In genomic region chr10:96895662-96896424, GRCh38 we compare ENCODE assay signal across 24 cellular contexts.
DNase-seq lines count a peak whose midpoint lies in the region; ATAC-seq, FAIRE-seq and TF ChIP-seq lines count a peak whose summit lies in the region.
"Had no signal": no experiment of that assay in that cellular context is flagged by ENCODE, and none has a peak within 500 bp of the region (broad histone marks: within the 10 kb centered on the region; RNA-seq: fewer than 3 reads in every experiment).

No MANE protein-coding gene starts in this region.

- H3K9me3 Mint-ChIP-seq in activated naive CD8-positive, alpha-beta T cell treated with anti-CD3 and anti-CD28 coated beads, Interleukin-2, amount 50 U/mL, for 24 hours, result peaks cover 15% of the 10 kb centered on the region
- H3K9me3 Mint-ChIP-seq in activated naive CD8-positive, alpha-beta T cell treated with anti-CD3 and anti-CD28 coated beads for 36 hours, result peaks cover 19% of the 10 kb centered on the region
- peaks cover 12% of the 10 kb centered on the region for H3K9me3 Mint-ChIP-seq in WTC11
- H3K9me3 Mint-ChIP-seq in activated T-cell treated with anti-CD3 and anti-CD28 coated beads, Interleukin-2, amount 50 U/mL, for 24 hours, result peaks cover 16% of the 10 kb centered on the region
- H3K9me3 Mint-ChIP-seq: HFFc6 had no signal

- H3K4me3 Mint-ChIP-seq in activated naive CD8-positive, alpha-beta T cell treated with anti-CD3 and anti-CD28 coated beads, Interleukin-2, amount 50 U/mL, for 24 hours, result no peak overlapping the region
- no peak overlapping the region for H3K4me3 Mint-ChIP-seq in activated naive CD8-positive, alpha-beta T cell treated with anti-CD3 and anti-CD28 coated beads for 36 hours
- H3K4me3 Mint-ChIP-seq in WTC11, result no peak overlapping the region
- no peak overlapping the region for H3K4me3 Mint-ChIP-seq in activated T-cell treated with anti-CD3 and anti-CD28 coated beads, Interleukin-2, amount 50 U/mL, for 24 hours
- H3K4me3 Mint-ChIP-seq: CD4-positive, alpha-beta T cell; H9 had no signal

- ATAC-seq in activated naive CD8-positive, alpha-beta T cell treated with anti-CD3 and anti-CD28 coated beads, Interleukin-2, amount 50 U/mL, for 24 hours, result peak; percentile 60
- ATAC-seq in WTC11, result no peak

- H3K36me3 Mint-ChIP-seq in activated naive CD8-positive, alpha-beta T cell treated with anti-CD3 and anti-CD28 coated beads, Interleukin-2, amount 50 U/mL, for 24 hours (ENCODE audit: low read depth), result peaks cover 23% of the 10 kb centered on the region
- H3K36me3 Mint-ChIP-seq in activated naive CD8-positive, alpha-beta T cell treated with anti-CD3 and anti-CD28 coated beads for 36 hours, result peaks cover 48% of the 10 kb centered on the region
- peaks cover 14% of the 10 kb centered on the region for H3K36me3 Mint-ChIP-seq in WTC11
- peaks cover 36% of the 10 kb centered on the region for H3K36me3 Mint-ChIP-seq in activated T-cell treated with anti-CD3 and anti-CD28 coated beads, Interleukin-2, amount 50 U/mL, for 24 hours (ENCODE audit: low read depth)

- FAIRE-seq in GM12891 (lab: Jason Lieb, UNC) (peak; percentile 9), urothelium cell line (lab: Jason Lieb, UNC) (peak; percentile 17)
- FAIRE-seq: A204.1 had no signal

- no peak for DNase-seq in activated naive CD8-positive, alpha-beta T cell treated with anti-CD3 and anti-CD28 coated beads, Interleukin-2, amount 50 U/mL, for 24 hours
- DNase-seq in activated naive CD8-positive, alpha-beta T cell treated with anti-CD3 and anti-CD28 coated beads for 36 hours, result no peak
- DNase-seq in GM12891 (ENCODE audit: insufficient read length, low spot score) (no peak), WTC11 (ENCODE audit: low spot score) (no peak), urothelium cell line (ENCODE audit: low spot score) (no peak), pons (ENCODE audit: low spot score) (no peak)
- DNase-seq in activated T-cell treated with anti-CD3 and anti-CD28 coated beads, Interleukin-2, amount 50 U/mL, for 24 hours, result no peak
- DNase-seq: CD4-positive, alpha-beta T cell; DMS 273 treated with DMSO at 0.1 percent for 48 hours; DMS79 treated with DMSO at 0.1 percent for 48 hours; GF-D8; H9; HFFc6; IMR-90; KG1; MG63; NCI-H2029; NCI-H446 treated with DMSO at 0.1 percent for 48 hours; NCI-H526; NCI-H82; NK-92 treated with Interleukin-12 subunit alpha and Interleukin-12 subunit beta, amount 100 ng/mL, for 24 hours; PC-9; Right ventricle myocardium superior had no signal

- no peak for TF ChIP-seq CTCF in WTC11 (IDR thresholded peaks at IDR 0.05)

- no peak overlapping the region for H3K27ac Mint-ChIP-seq in activated naive CD8-positive, alpha-beta T cell treated with anti-CD3 and anti-CD28 coated beads, Interleukin-2, amount 50 U/mL, for 24 hours
- no peak overlapping the region for H3K27ac Mint-ChIP-seq in activated naive CD8-positive, alpha-beta T cell treated with anti-CD3 and anti-CD28 coated beads for 36 hours
- no peak overlapping the region for H3K27ac Mint-ChIP-seq in WTC11
- H3K27ac Mint-ChIP-seq in activated T-cell treated with anti-CD3 and anti-CD28 coated beads, Interleukin-2, amount 50 U/mL, for 24 hours, result no peak overlapping the region

- CTCF ChIA-PET in WTC11 (lab: Charles Lee), result no interaction called here

- POLR2A ChIA-PET in WTC11 (lab: Charles Lee), result no interaction called here

- TF ChIP-seq POLR2A in GM12891 (IDR thresholded peaks at IDR 0.05; ENCODE audit: low read depth, low read length), result no peak

- H3K27me3 Mint-ChIP-seq in activated naive CD8-positive, alpha-beta T cell treated with anti-CD3 and anti-CD28 coated beads, Interleukin-2, amount 50 U/mL, for 24 hours, result no peaks in the 10 kb centered on the region
- H3K27me3 Mint-ChIP-seq in activated naive CD8-positive, alpha-beta T cell treated with anti-CD3 and anti-CD28 coated beads for 36 hours, result no peaks in the 10 kb centered on the region
- no peaks in the 10 kb centered on the region for H3K27me3 Mint-ChIP-seq in WTC11 (ENCODE audit: low read depth)
- H3K27me3 Mint-ChIP-seq in activated T-cell treated with anti-CD3 and anti-CD28 coated beads, Interleukin-2, amount 50 U/mL, for 24 hours, result no peaks in the 10 kb centered on the region
- H3K27me3 Mint-ChIP-seq: CD4-positive, alpha-beta T cell had no signal

- peaks cover 66% of the 10 kb centered on the region for H3K4me1 Mint-ChIP-seq in activated naive CD8-positive, alpha-beta T cell treated with anti-CD3 and anti-CD28 coated beads, Interleukin-2, amount 50 U/mL, for 24 hours
- H3K4me1 Mint-ChIP-seq in activated naive CD8-positive, alpha-beta T cell treated with anti-CD3 and anti-CD28 coated beads for 36 hours, result peaks cover 57% of the 10 kb centered on the region
- peaks cover 18% of the 10 kb centered on the region for H3K4me1 Mint-ChIP-seq in WTC11
- peaks cover 63% of the 10 kb centered on the region for H3K4me1 Mint-ChIP-seq in activated T-cell treated with anti-CD3 and anti-CD28 coated beads, Interleukin-2, amount 50 U/mL, for 24 hours (ENCODE audit: low read depth)

TF ChIP-seq in GM12891, 5 proteins besides CTCF, POLR2A, EP300 and RAD21:
- TF ChIP-seq POLR2AphosphoS5 (IDR thresholded peaks at IDR 0.05; ENCODE audit: low read depth, low read length), result no peak
- no peak for TF ChIP-seq TAF1 (IDR thresholded peaks at IDR 0.05; ENCODE audit: low read depth, low read length)
- no peak for TF ChIP-seq POU2F2 (IDR thresholded peaks at IDR 0.05; ENCODE audit: low read depth, low read length)
- TF ChIP-seq SPI1 (IDR thresholded peaks at IDR 0.05; ENCODE audit: low read depth, low read length), result no peak
TF ChIP-seq in GM12891: peak in this region for 0.

TF ChIP-seq in WTC11, 78 proteins besides CTCF, POLR2A, EP300 and RAD21:
- 0 out of 2 replicates have a peak, but pooled peaks have one; percentile 69 for TF ChIP-seq ZNF121 (CRISPR knock-in tag; IDR thresholded peaks at IDR 0.05)
- no peak for TF ChIP-seq ERG (CRISPR knock-in tag; IDR thresholded peaks at IDR 0.05)
